In genomic region chr4:169079942-169080827, GRCh38 we compare ENCODE assay signal across 8 cellular contexts.
A peak's percentile ranks its signal among the peaks of the same experiment; 100 is the strongest.
DNase-seq lines count a peak whose midpoint lies in the region; ATAC-seq, FAIRE-seq and TF ChIP-seq lines count a peak whose summit lies in the region.

No MANE protein-coding gene starts in this region.

- DNase-seq in activated CD4-positive, alpha-beta T cell treated with anti-CD3 and anti-CD28 coated beads, Interleukin-2, amount 50 U/mL, for 48 hours = peak; percentile 6 to 22
- DNase-seq in activated CD4-positive, alpha-beta T cell treated with anti-CD3 and anti-CD28 coated beads, Interleukin-2, amount 10 ng/mL, durations not matched to agents 7 days and 5 days = no peak
- DNase-seq in H54 (ENCODE audit: insufficient read length, low spot score) = peak; percentile 28
- peak; percentile 44 for DNase-seq in NCI-H2171 treated with DMSO at 0.1 percent for 48 hours (lab: John Stamatoyannopoulos, UW)
- DNase-seq in MCF 10A (ENCODE audit: unreplicated experiment) = peak; percentile 16
- DNase-seq in memory B cell (ENCODE audit: low spot score in 2 of 2) = no peak
- peak; percentile 60 for DNase-seq in superior temporal gyrus (ENCODE audit: extremely low spot score)
- no peak for DNase-seq in NK-92 treated with Interleukin-12 subunit alpha and Interleukin-12 subunit beta, amount 100 ng/mL, for 24 hours (lab: John Stamatoyannopoulos, UW)

- BruUV-seq in MCF 10A (replicated peaks; lab: Mats Ljungman, UMichigan) = no TSS peak

- TF ChIP-seq POLR2A in H54 (IDR thresholded peaks at IDR 0.05; ENCODE audit: low read depth, low read length) = no peak

- ATAC-seq in memory B cell (ENCODE audit: low read depth) = peak; percentile 70

- intact Hi-C loops in MCF 10A (cut with micrococcal nuclease) = no loop called here

- TF ChIP-seq CTCF in MCF 10A (IDR thresholded peaks at IDR 0.05; ENCODE audit: unreplicated experiment) = no peak

- H3K4me3 Mint-ChIP-seq in activated CD4-positive, alpha-beta T cell treated with anti-CD3 and anti-CD28 coated beads, Interleukin-2, amount 10 ng/mL, durations not matched to agents 7 days and 5 days = no peak overlapping the region
- no peak overlapping the region for H3K4me3 Mint-ChIP-seq in MCF 10A (ENCODE audit: unreplicated experiment)
- H3K4me3 Mint-ChIP-seq in memory B cell = peak overlapping the region; percentile 67

- no peaks in the 10 kb centered on the region for H3K36me3 Mint-ChIP-seq in activated CD4-positive, alpha-beta T cell treated with anti-CD3 and anti-CD28 coated beads, Interleukin-2, amount 10 ng/mL, durations not matched to agents 7 days and 5 days (ENCODE audit: low read depth)
- H3K36me3 Mint-ChIP-seq in MCF 10A (ENCODE audit: insufficient read depth, unreplicated experiment) = no peaks in the 10 kb centered on the region
- H3K36me3 Mint-ChIP-seq in memory B cell = no peaks in the 10 kb centered on the region

- H3K27me3 Mint-ChIP-seq in activated CD4-positive, alpha-beta T cell treated with anti-CD3 and anti-CD28 coated beads, Interleukin-2, amount 10 ng/mL, durations not matched to agents 7 days and 5 days = peaks cover 10% of the 10 kb centered on the region
- no peaks in the 10 kb centered on the region for H3K27me3 Mint-ChIP-seq in MCF 10A (ENCODE audit: insufficient read depth, unreplicated experiment)
- H3K27me3 Mint-ChIP-seq in memory B cell = no peaks in the 10 kb centered on the region

- no peaks in the 10 kb centered on the region for H3K9me3 Mint-ChIP-seq in activated CD4-positive, alpha-beta T cell treated with anti-CD3 and anti-CD28 coated beads, Interleukin-2, amount 10 ng/mL, durations not matched to agents 7 days and 5 days
- H3K9me3 Mint-ChIP-seq in MCF 10A (ENCODE audit: unreplicated experiment) = no peaks in the 10 kb centered on the region
- no peaks in the 10 kb centered on the region for H3K9me3 Mint-ChIP-seq in memory B cell

- FAIRE-seq in H54 (lab: Jason Lieb, UNC) = no peak

- peaks cover 9% of the 10 kb centered on the region for H3K4me1 Mint-ChIP-seq in activated CD4-positive, alpha-beta T cell treated with anti-CD3 and anti-CD28 coated beads, Interleukin-2, amount 10 ng/mL, durations not matched to agents 7 days and 5 days
- H3K4me1 Mint-ChIP-seq in MCF 10A (ENCODE audit: insufficient read depth, unreplicated experiment) = peaks cover 11% of the 10 kb centered on the region
- H3K4me1 Mint-ChIP-seq in memory B cell = peaks cover 13% of the 10 kb centered on the region

- POLR2A ChIA-PET in activated CD4-positive, alpha-beta T cell treated with anti-CD3 and anti-CD28 coated beads, Interleukin-2, amount 10 ng/mL, durations not matched to agents 7 days and 5 days (lab: Charles Lee) = no interaction called here
- POLR2A ChIA-PET in MCF 10A (lab: Yijun Ruan, JAX) = no interaction called here

- no peak overlapping the region for H3K27ac Mint-ChIP-seq in activated CD4-positive, alpha-beta T cell treated with anti-CD3 and anti-CD28 coated beads, Interleukin-2, amount 10 ng/mL, durations not matched to agents 7 days and 5 days
- H3K27ac Mint-ChIP-seq in MCF 10A (ENCODE audit: low read depth, unreplicated experiment) (no peak overlapping the region), memory B cell (peak overlapping the region; percentile 13)

- CTCF ChIA-PET in activated CD4-positive, alpha-beta T cell treated with anti-CD3 and anti-CD28 coated beads, Interleukin-2, amount 10 ng/mL, durations not matched to agents 7 days and 5 days (lab: Charles Lee) = interaction anchor here (1.2 kb wide), 1 partner anchor 20 kb away, joined by 3 read pairs; no protein-coding TSS in a partner anchor
- CTCF ChIA-PET in MCF 10A (lab: Yijun Ruan, JAX) = interaction anchor here (0.7 kb wide), 1 partner anchor 8 kb away, joined by 3 read pairs; no protein-coding TSS in a partner anchor

Comparison
In these comparisons a context has a peak if more than half of its experiments do, and no peak if none do; other contexts are left out.
1. DNase-seq: peak in activated CD4-positive, alpha-beta T cell treated with anti-CD3 and anti-CD28 coated beads, Interleukin-2, amount 50 U/mL, for 48 hours (2 of 2), H54 (single experiment), NCI-H2171 treated with DMSO at 0.1 percent for 48 hours (single experiment), MCF 10A (single experiment) and superior temporal gyrus (single experiment); none in activated CD4-positive, alpha-beta T cell treated with anti-CD3 and anti-CD28 coated beads, Interleukin-2, amount 10 ng/mL, durations not matched to agents 7 days and 5 days (single experiment), memory B cell (0 of 2) and NK-92 treated with Interleukin-12 subunit alpha and Interleukin-12 subunit beta, amount 100 ng/mL, for 24 hours (single experiment).